In the genomic region with DNA sequence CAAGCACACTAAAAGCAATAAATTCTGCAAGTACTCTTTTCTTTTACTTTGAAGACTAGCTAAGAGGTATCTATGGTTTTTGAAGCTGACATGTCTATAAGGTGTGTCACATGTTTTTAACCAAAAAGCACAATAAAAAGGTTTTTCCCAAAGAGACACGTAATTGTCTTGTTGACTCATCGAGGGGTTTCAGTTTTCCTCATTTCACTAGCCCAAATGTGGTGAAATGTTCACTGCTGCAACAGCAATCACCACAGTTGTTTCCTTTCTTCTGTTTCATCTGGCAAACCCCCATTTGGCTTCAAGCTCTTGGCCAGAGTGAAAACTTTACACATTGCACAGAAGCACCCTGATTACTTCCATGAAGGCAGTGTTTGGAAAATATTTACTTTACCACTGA, we compare ENCODE assay signal across 9 cellular contexts. TPM values are rescaled to one million over a fixed set of nuclear protein-coding genes. Genes with fewer than 3 reads are reported as not detected.
A peak's percentile ranks its signal among the peaks of the same experiment; 100 is the strongest.
DNase-seq lines count a peak whose midpoint lies in the region; ATAC-seq and TF ChIP-seq lines count a peak whose summit lies in the region.
"Had no signal": no experiment of that assay in that cellular context is flagged by ENCODE, and none has a peak within 500 bp of the region (broad histone marks: within the 10 kb centered on the region; RNA-seq: fewer than 3 reads in every experiment).

No MANE protein-coding gene starts in this region.

- H3K4me3 ChIP-seq in astrocyte of the spinal cord (ENCODE audit: low read depth, low read length), result no peak overlapping the region

- TF ChIP-seq CTCF in astrocyte of the spinal cord (IDR thresholded peaks at IDR 0.05; ENCODE audit: low read depth, low read length), result no peak
- TF ChIP-seq CTCF in omental fat pad (IDR thresholded peaks at IDR 0.05), result no peak

- ATAC-seq in HG03442 (IDR thresholded peaks at IDR 0.05; ENCODE audit: unreplicated experiment), result peak; percentile 41
- ATAC-seq in omental fat pad (ENCODE audit: low FRiP score), result peak; percentile 40
- no peak for ATAC-seq in HG03097 (IDR thresholded peaks at IDR 0.05; ENCODE audit: low FRiP score, unreplicated experiment)
- ATAC-seq in GM21717 (IDR thresholded peaks at IDR 0.05; ENCODE audit: unreplicated experiment), result no peak

- in situ Hi-C loops in astrocyte of the spinal cord (cut with HindIII; ENCODE audit: low sequenced_read_pairs), result no loop called here

- DNase-seq in EL (peak; percentile 83), astrocyte of the spinal cord (ENCODE audit: low read depth, low spot score) (peak; percentile 97), omental fat pad (ENCODE audit: low spot score) (peak; percentile 19), NCI-H2029 (lab: John Stamatoyannopoulos, UW) (no peak), D341Med (ENCODE audit: low spot score) (no peak)
- DNase-seq: H9 had no signal

RNA-seq across cellular contexts. Expression of gene HOXA4, which starts 3.8 kb away (rescaled TPM):
- total RNA-seq in omental fat pad, result 1 to 10 TPM; 1.6 to 5.7 (median 3.1) TPM
- total RNA-seq: H9 had no signal

RNA-seq across cellular contexts. Expression of gene HOXA5, which starts 9.1 kb away (rescaled TPM):
- total RNA-seq in omental fat pad, result 10 to 100 TPM; 10.4 to 39.4 (median 26.5) TPM
- total RNA-seq: H9 had no signal

RNA-seq across cellular contexts. Expression of gene HOXA6, which starts 13.2 kb away (rescaled TPM):
- 10 to 100 TPM in 1 of 4 donors, 1 to 10 TPM in 3; 1.1 to 13.1 (median 6.4) TPM for total RNA-seq in omental fat pad
- total RNA-seq: H9 had no signal

RNA-seq across cellular contexts. Expression of gene HOXA3, which starts 18.0 kb away (rescaled TPM):
- 10 to 100 TPM in 1 of 4 donors, 1 to 10 TPM in 3; 1.8 to 11.0 (median 4.3) TPM for total RNA-seq in omental fat pad
- total RNA-seq: H9 had no signal

RNA-seq across cellular contexts. Expression of gene HOXA7, which starts 22.1 kb away (rescaled TPM):
- total RNA-seq in omental fat pad, result 1 to 10 TPM; 4.6 to 6.1 (median 5.3) TPM
- total RNA-seq: H9 had no signal

Comparison
In these comparisons a context has a peak if more than half of its experiments do, and no peak if none do; other contexts are left out.
1. DNase-seq: peak in EL (single experiment), astrocyte of the spinal cord (single experiment) and omental fat pad (single experiment); none in NCI-H2029 (single experiment) and D341Med (single experiment).
2. ATAC-seq: peak in HG03442 (single experiment) and omental fat pad (single experiment); none in HG03097 (single experiment) and GM21717 (single experiment).